23 cellular contexts compared by ENCODE assay signal in genomic region chr5:111478898-111479297, GRCh38. TPM values are rescaled to one million over a fixed set of nuclear protein-coding genes. Genes with fewer than 3 reads are reported as not detected.
DNase-seq lines count a peak whose midpoint lies in the region; ATAC-seq, FAIRE-seq and TF ChIP-seq lines count a peak whose summit lies in the region.
"Had no signal": no experiment of that assay in that cellular context is flagged by ENCODE, and none has a peak within 500 bp of the region (broad histone marks: within the 10 kb centered on the region; RNA-seq: fewer than 3 reads in every experiment).

No MANE protein-coding gene starts in this region.

- intact Hi-C loops in kidney (cut with DNase I): no loop called here

- H3K4me3 ChIP-seq in kidney (ENCODE audit: low read length in 2 of 2): no peak overlapping the region
- H3K4me3 ChIP-seq: A549; BLaER1 treated with 17β-estradiol and CSF1 and Interleukin-3, amounts not matched to agents 10 nM and 100 nM had no signal

- CTCF ChIA-PET in WTC11 (lab: Charles Lee): interaction anchor here (1.6 kb wide), 1 partner anchor 18 kb away, joined by 5 read pairs; no protein-coding TSS in a partner anchor

- POLR2A ChIA-PET in WTC11 (lab: Charles Lee): no interaction called here

- no peaks in the 10 kb centered on the region for H3K9me3 Mint-ChIP-seq in activated T-cell treated with anti-CD3 and anti-CD28 coated beads, Interleukin-2, amount 50 U/mL, for 24 hours
- H3K9me3 Mint-ChIP-seq in activated T-cell treated with anti-CD3 and anti-CD28 coated beads, Interleukin-2, amount 50 U/mL, for 72 hours: no peaks in the 10 kb centered on the region
- no peaks in the 10 kb centered on the region for H3K9me3 Mint-ChIP-seq in activated naive CD8-positive, alpha-beta T cell (ENCODE audit: low read depth)
- no peaks in the 10 kb centered on the region for H3K9me3 Mint-ChIP-seq in activated naive CD8-positive, alpha-beta T cell treated with anti-CD3 and anti-CD28 coated beads for 36 hours
- no peaks in the 10 kb centered on the region for H3K9me3 Mint-ChIP-seq in WTC11
- H3K9me3 Mint-ChIP-seq: CD4-positive, alpha-beta T cell; CD8-positive, alpha-beta T cell had no signal

- no peaks in the 10 kb centered on the region for H3K36me3 ChIP-seq in kidney (ENCODE audit: control insufficient read depth in 1 of 2, insufficient read depth in 2 of 2, low read length in 2 of 2)
- H3K36me3 ChIP-seq: BLaER1 treated with 17β-estradiol and CSF1 and Interleukin-3, amounts not matched to agents 10 nM and 100 nM had no signal

- ATAC-seq in activated T-cell treated with anti-CD3 and anti-CD28 coated beads, Interleukin-2, amount 50 U/mL, for 72 hours (replicated peaks in 1 of 2): no peak
- no peak for ATAC-seq in WTC11
- ATAC-seq: A549; CD8-positive, alpha-beta T cell had no signal

- no peaks in the 10 kb centered on the region for H3K9me3 ChIP-seq in kidney (ENCODE audit: control insufficient read depth in 1 of 2, low read length in 2 of 2)
- H3K9me3 ChIP-seq: A549; BLaER1 treated with 17β-estradiol and CSF1 and Interleukin-3, amounts not matched to agents 10 nM and 100 nM; Caco-2 had no signal

- H3K9ac ChIP-seq in kidney (ENCODE audit: low read length in 2 of 2): no peak overlapping the region
- H3K9ac ChIP-seq: BLaER1 treated with 17β-estradiol and CSF1 and Interleukin-3, amounts not matched to agents 10 nM and 100 nM had no signal

- peak; percentile 12 for FAIRE-seq in GM18507 (lab: Jason Lieb, UNC)
- no peak for FAIRE-seq in kidney (lab: Jason Lieb, UNC)
- FAIRE-seq: A549, D721Med, GM12891, GM19239 had no signal

- no peaks in the 10 kb centered on the region for H3K4me1 ChIP-seq in kidney (ENCODE audit: control insufficient read depth in 1 of 2, insufficient read depth in 1 of 2, low read depth in 1 of 2, low read length in 2 of 2)
- H3K4me1 ChIP-seq: A549, Caco-2 had no signal

- peaks cover 75% of the 10 kb centered on the region for H3K36me3 Mint-ChIP-seq in activated T-cell treated with anti-CD3 and anti-CD28 coated beads, Interleukin-2, amount 50 U/mL, for 24 hours (ENCODE audit: low read depth)
- peaks cover 3 to 15% of the 10 kb centered on the region in 2 donors for H3K36me3 Mint-ChIP-seq in activated T-cell treated with anti-CD3 and anti-CD28 coated beads, Interleukin-2, amount 50 U/mL, for 72 hours (ENCODE audit: insufficient read depth in 2 of 2)
- peaks cover 10% of the 10 kb centered on the region for H3K36me3 Mint-ChIP-seq in activated naive CD8-positive, alpha-beta T cell
- peaks cover 13% of the 10 kb centered on the region for H3K36me3 Mint-ChIP-seq in activated naive CD8-positive, alpha-beta T cell treated with anti-CD3 and anti-CD28 coated beads for 36 hours
- H3K36me3 Mint-ChIP-seq in WTC11: no peaks in the 10 kb centered on the region

- DNase-seq in activated T-cell treated with anti-CD3 and anti-CD28 coated beads, Interleukin-2, amount 50 U/mL, for 24 hours: no peak
- no peak for DNase-seq in activated T-cell treated with anti-CD3 and anti-CD28 coated beads, Interleukin-2, amount 50 U/mL, for 72 hours
- no peak for DNase-seq in activated naive CD8-positive, alpha-beta T cell treated with anti-CD3 and anti-CD28 coated beads for 36 hours
- no peak for DNase-seq in GM18507 (ENCODE audit: extremely low spot score, insufficient read length, low read depth)
- DNase-seq in WTC11 (ENCODE audit: low spot score): no peak
- DNase-seq in NCI-H2081 (lab: John Stamatoyannopoulos, UW): no peak
- DNase-seq in kidney: no peak
- DNase-seq: AML-193; Caco-2; Calu3; CD4-positive, alpha-beta T cell; CD8-positive, alpha-beta T cell; DMS79 treated with DMSO at 0.1 percent for 48 hours; GF-D8 had no signal

- H3K4me1 Mint-ChIP-seq in activated T-cell treated with anti-CD3 and anti-CD28 coated beads, Interleukin-2, amount 50 U/mL, for 24 hours (ENCODE audit: low read depth): no peaks in the 10 kb centered on the region
- no peaks in the 10 kb centered on the region for H3K4me1 Mint-ChIP-seq in activated T-cell treated with anti-CD3 and anti-CD28 coated beads, Interleukin-2, amount 50 U/mL, for 72 hours (ENCODE audit: low read depth)
- no peaks in the 10 kb centered on the region for H3K4me1 Mint-ChIP-seq in activated naive CD8-positive, alpha-beta T cell (ENCODE audit: low read depth)
- H3K4me1 Mint-ChIP-seq in activated naive CD8-positive, alpha-beta T cell treated with anti-CD3 and anti-CD28 coated beads for 36 hours: no peaks in the 10 kb centered on the region
- no peaks in the 10 kb centered on the region for H3K4me1 Mint-ChIP-seq in WTC11
- H3K4me1 Mint-ChIP-seq: B cell had no signal

- H3K27ac ChIP-seq in kidney (ENCODE audit: low read depth in 2 of 2, low read length in 2 of 2): no peak overlapping the region
- H3K27ac ChIP-seq: 22Rv1; A549; BLaER1 treated with 17β-estradiol and CSF1 and Interleukin-3, amounts not matched to agents 10 nM and 100 nM; C4-2B had no signal

- H3K27ac Mint-ChIP-seq in activated T-cell treated with anti-CD3 and anti-CD28 coated beads, Interleukin-2, amount 50 U/mL, for 24 hours: peak overlapping the region; percentile 3
- no peak overlapping the region for H3K27ac Mint-ChIP-seq in activated T-cell treated with anti-CD3 and anti-CD28 coated beads, Interleukin-2, amount 50 U/mL, for 72 hours
- H3K27ac Mint-ChIP-seq in activated naive CD8-positive, alpha-beta T cell: peak overlapping the region; percentile 8
- H3K27ac Mint-ChIP-seq in activated naive CD8-positive, alpha-beta T cell treated with anti-CD3 and anti-CD28 coated beads for 36 hours: no peak overlapping the region
- H3K27ac Mint-ChIP-seq in WTC11: no peak overlapping the region
- H3K27ac Mint-ChIP-seq: B cell; CD4-positive, alpha-beta T cell had no signal

- no peak overlapping the region for H3K4me3 Mint-ChIP-seq in activated T-cell treated with anti-CD3 and anti-CD28 coated beads, Interleukin-2, amount 50 U/mL, for 24 hours
- no peak overlapping the region for H3K4me3 Mint-ChIP-seq in activated T-cell treated with anti-CD3 and anti-CD28 coated beads, Interleukin-2, amount 50 U/mL, for 72 hours
- no peak overlapping the region for H3K4me3 Mint-ChIP-seq in activated naive CD8-positive, alpha-beta T cell
- H3K4me3 Mint-ChIP-seq in activated naive CD8-positive, alpha-beta T cell treated with anti-CD3 and anti-CD28 coated beads for 36 hours: no peak overlapping the region
- H3K4me3 Mint-ChIP-seq in WTC11: no peak overlapping the region
- H3K4me3 Mint-ChIP-seq: B cell; CD4-positive, alpha-beta T cell; CD8-positive, alpha-beta T cell had no signal

- TF ChIP-seq CTCF in WTC11 (IDR thresholded peaks at IDR 0.05) (no peak), kidney (IDR thresholded peaks at IDR 0.05; ENCODE audit: borderline replicate concordance, extremely low read depth, insufficient read depth) (no peak)

- no peaks in the 10 kb centered on the region for H3K27me3 Mint-ChIP-seq in activated T-cell treated with anti-CD3 and anti-CD28 coated beads, Interleukin-2, amount 50 U/mL, for 24 hours
- H3K27me3 Mint-ChIP-seq in activated T-cell treated with anti-CD3 and anti-CD28 coated beads, Interleukin-2, amount 50 U/mL, for 72 hours (ENCODE audit: low read depth): no peaks in the 10 kb centered on the region
- H3K27me3 Mint-ChIP-seq in activated naive CD8-positive, alpha-beta T cell: no peaks in the 10 kb centered on the region
- H3K27me3 Mint-ChIP-seq in activated naive CD8-positive, alpha-beta T cell treated with anti-CD3 and anti-CD28 coated beads for 36 hours: no peaks in the 10 kb centered on the region
- no peaks in the 10 kb centered on the region for H3K27me3 Mint-ChIP-seq in WTC11 (ENCODE audit: low read depth)
- H3K27me3 Mint-ChIP-seq: CD4-positive, alpha-beta T cell had no signal

TF ChIP-seq in WTC11, 78 proteins besides CTCF, POLR2A, EP300 and RAD21:
- TF ChIP-seq ZNF121 (CRISPR knock-in tag; IDR thresholded peaks at IDR 0.05): peak; percentile 66; the same call in 1 of the 2 replicates
- no peak for TF ChIP-seq TCF7 (CRISPR knock-in tag; IDR thresholded peaks at IDR 0.05; ENCODE audit: low read depth)

RNA-seq across cellular contexts. Expression of gene STARD4, which starts 33.4 kb away (rescaled TPM):
- total RNA-seq in activated T-cell treated with anti-CD3 and anti-CD28 coated beads, Interleukin-2, amount 50 U/mL, for 72 hours: 10 to 100 TPM; 28.9 to 47.4 TPM
- total RNA-seq in activated naive CD8-positive, alpha-beta T cell treated with anti-CD3 and anti-CD28 coated beads for 36 hours: 10 to 100 TPM; 71.6 to 71.8 TPM
- total RNA-seq in WTC11 (2021): 48.5 to 56.0 TPM (median 53.8 TPM) in 3 replicates
- total RNA-seq in kidney: 12.6 TPM
- polyA plus RNA-seq in kidney (ENCODE audit: insufficient read depth, low read depth, low replicate concordance): 10.4 TPM

Comparison
In these comparisons a context has a peak if more than half of its experiments do, and no peak if none do; other contexts are left out.
1. H3K27ac Mint-ChIP-seq: peak in activated T-cell treated with anti-CD3 and anti-CD28 coated beads, Interleukin-2, amount 50 U/mL, for 24 hours (single experiment) and activated naive CD8-positive, alpha-beta T cell (single experiment); none in activated T-cell treated with anti-CD3 and anti-CD28 coated beads, Interleukin-2, amount 50 U/mL, for 72 hours (single experiment), activated naive CD8-positive, alpha-beta T cell treated with anti-CD3 and anti-CD28 coated beads for 36 hours (single experiment) and WTC11 (single experiment).